Comparison of ENCODE assay signal across 22 cellular contexts in genomic region chr6:137776256-137776655, GRCh38.
"Had no signal": no experiment of that assay in that cellular context is flagged by ENCODE, and none has a peak within 500 bp of the region (broad histone marks: within the 10 kb centered on the region; RNA-seq: fewer than 3 reads in every experiment).

No MANE protein-coding gene starts in this region.

- H3K4me3 ChIP-seq: coronary artery, mucosa of descending colon, ovary, right lobe of liver, spleen, tibial nerve, vagina had no signal

- ATAC-seq: activated CD4-positive, CD25-positive, alpha-beta regulatory T cell treated with anti-CD3 and anti-CD28 coated beads, Interleukin-2, amount 50 U/mL, for 24 hours; left colon; naive thymus-derived CD8-positive, alpha-beta T cell; stimulated activated memory B cell treated with anti-CD40 and anti-IgM and Interleukin-4, amounts not matched to agents 10 μg/mL and 1 μg/mL and 100 μg/mL, for 72 hours had no signal

- H3K36me3 ChIP-seq: ovary, right lobe of liver, spleen, tibial nerve, vagina had no signal

- H3K4me1 ChIP-seq: psoas muscle, right lobe of liver, vagina had no signal

- DNase-seq: activated CD4-positive, alpha-beta T cell treated with anti-CD3 and anti-CD28 coated beads, Interleukin-2, amount 50 U/mL, for 1 hour; activated CD8-positive, alpha-beta memory T cell treated with anti-CD3 and anti-CD28 coated beads, Interleukin-2, amount 50 U/mL, for 4 hours; activated effector memory CD4-positive, alpha-beta T cell treated with Interleukin-2 at 50 U/mL for 16 hours; activated naive CD4-positive, alpha-beta T cell treated with anti-CD3 and anti-CD28 coated beads, Interleukin-2, amount 50 U/mL, for 16 hours; activated T-cell treated with anti-CD3 and anti-CD28 coated beads, Interleukin-2, amount 50 U/mL, for 48 hours; aorta; islet precursor cell; left colon; mammary epithelial cell; mucosa of descending colon; naive thymus-derived CD8-positive, alpha-beta T cell; ovary; psoas muscle; right lobe of liver; spleen; stimulated activated CD4-positive, alpha-beta T cell treated with anti-CD3 and anti-CD28 coated beads, Interleukin-4, amount 100 ng/mL, for 4 hours; T1000 had no signal

- H3K27ac ChIP-seq: coronary artery, ovary, psoas muscle, right lobe of liver, spleen, tibial nerve, vagina had no signal

- H3K9me3 ChIP-seq: mucosa of descending colon, ovary, psoas muscle, right lobe of liver, spleen, tibial nerve, vagina had no signal

- H3K27me3 ChIP-seq: ovary, right lobe of liver, spleen, tibial nerve, vagina had no signal
